Comparison of ENCODE assay signal across 20 cellular contexts in genomic region chr11:46066335-46066734, GRCh38. TPM values are rescaled to one million over a fixed set of nuclear protein-coding genes. Genes with fewer than 3 reads are reported as not detected.
A peak's percentile ranks its signal among the peaks of the same experiment; 100 is the strongest.
DNase-seq lines count a peak whose midpoint lies in the region; ATAC-seq, FAIRE-seq and TF ChIP-seq lines count a peak whose summit lies in the region.
"Had no signal": no experiment of that assay in that cellular context is flagged by ENCODE, and none has a peak within 500 bp of the region (broad histone marks: within the 10 kb centered on the region; RNA-seq: fewer than 3 reads in every experiment).

No MANE protein-coding gene starts in this region.

- H3K4me1 ChIP-seq in GM23338 (ENCODE audit: insufficient read depth) (peaks cover 19% of the 10 kb centered on the region), keratinocyte (ENCODE audit: control insufficient read depth, extremely low read depth, insufficient read depth, low read length) (peaks cover 45% of the 10 kb centered on the region), suprapubic skin (peaks cover 37% of the 10 kb centered on the region)

- no peaks in the 10 kb centered on the region for H4K20me1 ChIP-seq in GM23338 (replicated peaks; ENCODE audit: insufficient read depth)
- H4K20me1 ChIP-seq in keratinocyte (ENCODE audit: control insufficient read depth, extremely low read depth, insufficient read depth, low read length): no peaks in the 10 kb centered on the region

- TF ChIP-seq EP300 in suprapubic skin (IDR thresholded peaks at IDR 0.05): no peak

- dilution Hi-C loops in keratinocyte (cut with MboI; ENCODE audit: extremely low pct_ligation_motif_present, low sequenced_read_pairs): no loop called here

- no peaks in the 10 kb centered on the region for H3K9me3 ChIP-seq in keratinocyte (ENCODE audit: control insufficient read depth, low read depth, low read length)
- no peaks in the 10 kb centered on the region for H3K9me3 ChIP-seq in suprapubic skin

- H3K4me3 ChIP-seq in GM23338 (no peak overlapping the region), keratinocyte (ENCODE audit: control insufficient read depth in 2 of 3, extremely low read depth in 1 of 3, insufficient read depth in 2 of 3, low read depth in 1 of 3, low read length in 3 of 3) (no peak overlapping the region), suprapubic skin (no peak overlapping the region)

- no peak overlapping the region for H3K27ac Mint-ChIP-seq in GM23338
- H3K27ac Mint-ChIP-seq: B cell; CD4-positive, alpha-beta T cell had no signal

- FAIRE-seq in keratinocyte (lab: Jason Lieb, UNC): peak; percentile 63
- FAIRE-seq: D721Med, H1, RCC 7860 had no signal

- DNase-seq in GM23338 (ENCODE audit: low spot score): no peak
- peak; percentile 13 for DNase-seq in RWPE1 (ENCODE audit: low spot score)
- DNase-seq in keratinocyte (ENCODE audit: low read depth, low spot score): peak; percentile 32
- no peak for DNase-seq in suprapubic skin (ENCODE audit: low spot score in 2 of 2)
- DNase-seq in GM10248 (ENCODE audit: extremely low spot score): no peak
- DNase-seq in AML-193 (lab: John Stamatoyannopoulos, UW): no peak
- DNase-seq: ACHN; CD4-positive, alpha-beta T cell; GF-D8; KBM-7; NCI-H1092 treated with DMSO at 0.1 percent for 48 hours; NCI-H187; NCI-H510A treated with DMSO at 0.1 percent for 48 hours; SIG-M5 had no signal

- no peak for TF ChIP-seq CTCF in GM23338 (conservative IDR thresholded peaks at IDR 0.05; ENCODE audit: low read depth in 2 of 2)
- no peak for TF ChIP-seq CTCF in RWPE1 (conservative IDR thresholded peaks at IDR 0.05; ENCODE audit: low read depth)
- no peak for TF ChIP-seq CTCF in keratinocyte (optimal IDR thresholded peaks at IDR 0.05 in 1 of 3, IDR thresholded peaks at IDR 0.05 in 1 of 3, conservative IDR thresholded peaks at IDR 0.05 in 1 of 3; ENCODE audit: extremely low read depth in 1 of 3, insufficient read depth in 2 of 3, low read length in 3 of 3)
- TF ChIP-seq CTCF in suprapubic skin (IDR thresholded peaks at IDR 0.05): no peak
- TF ChIP-seq CTCF in GM10248 (IDR thresholded peaks at IDR 0.05; ENCODE audit: control extremely low read depth, extremely low read depth, low read depth, missing control alignments): no peak

- no peaks in the 10 kb centered on the region for H3K9me1 ChIP-seq in keratinocyte (ENCODE audit: control insufficient read depth, extremely low read depth, insufficient read depth, low read length)

- H3K4me2 ChIP-seq in GM23338 (no peak overlapping the region), keratinocyte (ENCODE audit: control insufficient read depth, extremely low read depth, insufficient read depth, low read depth, low read length) (peak overlapping the region; percentile 49)

- no peaks in the 10 kb centered on the region for H3K27me3 Mint-ChIP-seq in GM23338 (ENCODE audit: insufficient read depth, low read depth, poor library complexity)
- H3K27me3 Mint-ChIP-seq: B cell; CD4-positive, alpha-beta T cell had no signal

- no peak overlapping the region for H3K4me3 Mint-ChIP-seq in GM23338
- H3K4me3 Mint-ChIP-seq: B cell; CD4-positive, alpha-beta T cell had no signal

- CTCF ChIA-PET in RWPE1 (lab: Yijun Ruan, JAX): interaction anchor here (1.0 kb wide), 1 partner anchor 34 kb away, joined by 4 read pairs; no protein-coding TSS in a partner anchor
- CTCF ChIA-PET in GM10248 (lab: Yijun Ruan, JAX): interaction anchor here (0.8 to 2.1 kb wide), 9 partner anchors 10 to 220 kb away, joined by 3 to 5 read pairs (median 3); no protein-coding TSS in a partner anchor

- WGBS in suprapubic skin: 40% methylated on average over 4 of the region's 4 CpGs

- ATAC-seq in GM23338 (no peak), GM21529 (IDR thresholded peaks at IDR 0.05; ENCODE audit: unreplicated experiment) (no peak)

- H3K36me3 ChIP-seq in GM23338 (ENCODE audit: insufficient read depth) (no peaks in the 10 kb centered on the region), keratinocyte (ENCODE audit: control insufficient read depth in 2 of 2, extremely low read depth in 1 of 2, insufficient read depth in 2 of 2, low read length in 2 of 2) (no peaks in the 10 kb centered on the region), suprapubic skin (no peaks in the 10 kb centered on the region)

- POLR2A ChIA-PET in RWPE1 (lab: Yijun Ruan, JAX; ENCODE audit: low non-redundant PET) (no interaction called here), GM10248 (lab: Yijun Ruan, JAX) (no interaction called here)

- peaks cover 3% of the 10 kb centered on the region; the same call in 1 of the 3 replicates for H3K36me3 Mint-ChIP-seq in GM23338 (ENCODE audit: low read depth)

- no peaks in the 10 kb centered on the region for H3K9me2 ChIP-seq in GM23338 (ENCODE audit: insufficient read depth)

- H3K79me2 ChIP-seq in GM23338 (replicated peaks; ENCODE audit: insufficient read depth) (no peaks in the 10 kb centered on the region), keratinocyte (ENCODE audit: control insufficient read depth, insufficient read depth, low read length) (no peaks in the 10 kb centered on the region)

- H2AFZ ChIP-seq in GM23338 (no peak overlapping the region), keratinocyte (ENCODE audit: control insufficient read depth, low read length) (no peak overlapping the region)

- H3K9me3 Mint-ChIP-seq in GM23338: no peaks in the 10 kb centered on the region
- H3K9me3 Mint-ChIP-seq: CD4-positive, alpha-beta T cell had no signal

- H3K27me3 ChIP-seq in GM23338 (ENCODE audit: insufficient read depth) (no peaks in the 10 kb centered on the region), keratinocyte (ENCODE audit: control insufficient read depth, extremely low read depth, insufficient read depth, low read length) (no peaks in the 10 kb centered on the region), suprapubic skin (no peaks in the 10 kb centered on the region)

- TF ChIP-seq POLR2A in suprapubic skin (IDR thresholded peaks at IDR 0.05): no peak

- H3K4me1 Mint-ChIP-seq in GM23338: peaks cover 22% of the 10 kb centered on the region
- H3K4me1 Mint-ChIP-seq: B cell had no signal

- 0 out of 2 replicates have a peak overlapping the region, but pooled peaks have one; percentile 26 for H3K27ac ChIP-seq in GM23338 (ENCODE audit: low read depth)
- peak overlapping the region; percentile 58 for H3K27ac ChIP-seq in RWPE1
- H3K27ac ChIP-seq in keratinocyte (ENCODE audit: control insufficient read depth, insufficient read depth, low read length): peak overlapping the region; percentile 77
- H3K27ac ChIP-seq in suprapubic skin: peak overlapping the region; percentile 64
- H3K27ac ChIP-seq: HL-60 had no signal

- peak overlapping the region; percentile 22 for H3K9ac ChIP-seq in keratinocyte (ENCODE audit: control insufficient read depth, extremely low read depth, insufficient read depth, low read length)

- no peaks in the 10 kb centered on the region for H3F3A ChIP-seq in GM23338 (replicated peaks; ENCODE audit: low read depth)

TF ChIP-seq in GM23338, 12 proteins besides CTCF, POLR2A, EP300 and RAD21 (continues in another document):
- TF ChIP-seq ZNF114 (CRISPR knock-in tag; IDR thresholded peaks at IDR 0.05) (no peak), ETS1 (IDR thresholded peaks at IDR 0.05) (no peak), EZH2 (IDR thresholded peaks at IDR 0.05; ENCODE audit: low read depth, unreplicated experiment) (no peak), ZNF331 (CRISPR knock-in tag; IDR thresholded peaks at IDR 0.05; ENCODE audit: low read depth) (no peak), JUNB (IDR thresholded peaks at IDR 0.05; ENCODE audit: unreplicated experiment) (no peak)

RNA-seq across cellular contexts. Expression of gene PHF21A, which starts 54.9 kb away (rescaled TPM):
- 14.2 and 23.6 TPM in 2 replicates for total RNA-seq in GM23338 (2014; rRNA removed; shearing (Covaris generic))
- 18.7 and 21.7 TPM in 2 replicates for polyA plus RNA-seq in GM23338 (2016; fragmentation: Nextera tagmentation; extraction: Ambion mirVana)
- polyA plus RNA-seq in keratinocyte: 10.8 to 16.1 TPM (median 11.7 TPM) in 3 replicates
- polyA plus RNA-seq in keratinocyte (2011; ENCODE audit: low read depth): 62.2 TPM
- polyA plus RNA-seq in keratinocyte (2011; cell fraction: cytosol; rRNA removed): 13.9 and 14.3 TPM in 2 replicates
- polyA plus RNA-seq in keratinocyte (2011; cell fraction: nucleus; rRNA removed): 39.6 and 45.4 TPM in 2 replicates
- 12.0 and 13.3 TPM in 2 replicates for polyA plus RNA-seq in keratinocyte (2012; ENCODE audit: low replicate concordance)
- 11.6 to 19.3 TPM (median 13.3 TPM) in 3 replicates for polyA minus RNA-seq in keratinocyte
- polyA minus RNA-seq in keratinocyte (2011; cell fraction: cytosol; rRNA and poly(A)+ RNA removed): 10.0 TPM
- 10.9 and 32.7 TPM in 2 replicates for polyA minus RNA-seq in keratinocyte (2011; cell fraction: nucleus; rRNA and poly(A)+ RNA removed)
- 10 to 100 TPM; 15.1 to 89.2 (median 26.6) TPM for total RNA-seq in suprapubic skin

Comparison
In these comparisons a context has a peak if more than half of its experiments do, and no peak if none do; other contexts are left out.
1. DNase-seq: peak in RWPE1 (single experiment) and keratinocyte (single experiment); none in GM23338 (single experiment), suprapubic skin (0 of 2), GM10248 (single experiment) and AML-193 (0 of 2).
2. H3K27ac ChIP-seq: peak in every context shown above with its lines; median percentile 77 in keratinocyte; 64 in suprapubic skin; 58 in RWPE1; 26 in GM23338.